Comparison of ENCODE assay signal across 1 cellular context in genomic region chr3:172210355-172210754, GRCh38.
TF ChIP-seq lines count a peak whose summit lies in the region.

No MANE protein-coding gene starts in this region.

TF ChIP-seq in GM12878, 131 proteins besides CTCF, POLR2A, EP300 and RAD21 (continued from another document):
- TF ChIP-seq RELB (IDR thresholded peaks at IDR 0.05; ENCODE audit: low read depth) (0 out of 2 replicates have a peak, but pooled peaks have one; percentile 19), HDAC2 (IDR thresholded peaks at IDR 0.05) (no peak), SKIL (IDR thresholded peaks at IDR 0.05; ENCODE audit: low read depth, poor library complexity, severe bottlenecking) (peak; percentile 59), ATF7 (IDR thresholded peaks at IDR 0.05; ENCODE audit: low read depth) (peak; percentile 77), ATF2 (IDR thresholded peaks at IDR 0.05; ENCODE audit: low read length) (no peak), ZNF687 (IDR thresholded peaks at IDR 0.05) (no peak)
